Comparison of ENCODE assay signal across 16 cellular contexts in the genomic region with DNA sequence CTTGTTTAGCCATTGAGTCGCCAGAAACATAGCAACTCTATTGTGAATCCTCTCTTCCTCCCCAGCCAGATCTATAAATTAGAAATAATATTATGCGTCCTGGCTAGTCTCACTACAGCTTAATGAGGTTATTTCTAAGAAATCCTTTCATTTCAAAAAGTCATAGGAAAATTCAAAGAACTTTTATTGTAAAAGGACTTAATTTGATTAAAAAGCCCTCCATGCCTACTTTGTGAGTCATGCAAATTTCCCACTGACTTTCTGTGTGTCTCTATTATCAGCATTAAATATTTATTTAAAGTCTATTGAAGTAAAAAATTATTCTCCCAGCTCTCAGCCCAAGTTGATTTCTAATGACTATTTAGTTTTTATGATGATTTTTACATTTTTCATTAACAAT.
"Had no signal": no experiment of that assay in that cellular context is flagged by ENCODE, and none has a peak within 500 bp of the region (broad histone marks: within the 10 kb centered on the region; RNA-seq: fewer than 3 reads in every experiment).

No MANE protein-coding gene starts in this region.

- H3K4me1 ChIP-seq: right atrium auricular region, tibial artery had no signal

- H3K36me3 ChIP-seq: right atrium auricular region, tibial artery had no signal

- H3K9me3 ChIP-seq: right atrium auricular region, tibial artery had no signal

- H3K27ac ChIP-seq: right atrium auricular region, tibial artery had no signal

- ATAC-seq: activated naive CD8-positive, alpha-beta T cell treated with anti-CD3 and anti-CD28 coated beads, Interleukin-2, amount 50 U/mL, for 24 hours; stimulated activated naive B cell treated with anti-CD40 and anti-IgM and Interleukin-4, amounts not matched to agents 10 μg/mL and 1 μg/mL and 100 μg/mL, for 72 hours had no signal

- FAIRE-seq: urothelium cell line had no signal

- H3K27me3 ChIP-seq: right atrium auricular region, tibial artery had no signal

- H3K4me3 ChIP-seq: right atrium auricular region, tibial artery had no signal

- DNase-seq: activated CD4-positive, alpha-beta T cell treated with anti-CD3 and anti-CD28 coated beads for 1 hour; activated CD4-positive, alpha-beta T cell treated with anti-CD3 and anti-CD28 coated beads, Interleukin-2, amount 50 U/mL, for 4 hours; activated naive CD4-positive, alpha-beta T cell treated with anti-CD3 and anti-CD28 coated beads for 36 hours; activated naive CD8-positive, alpha-beta T cell treated with anti-CD3 and anti-CD28 coated beads, Interleukin-2, amount 50 U/mL, for 24 hours; aorta; glutamatergic neuron; hypothalamus; nephron progenitor cell; occipital lobe; stimulated activated CD4-positive, alpha-beta T cell treated with anti-CD3 and anti-CD28 coated beads, Interleukin-15, amount 100 ng/mL, for 24 hours; stimulated activated CD4-positive, alpha-beta T cell treated with anti-CD3 and anti-CD28 coated beads, Interleukin-4, amount 100 ng/mL, for 1 hour; stimulated activated naive B cell treated with anti-CD40 and anti-IgM and Interleukin-4, amounts not matched to agents 10 μg/mL and 1 μg/mL and 100 μg/mL, for 72 hours; T-helper 9 cell; tibial artery had no signal
